21 cellular contexts compared by ENCODE assay signal in genomic region chr17:29099527-29099926, GRCh38. TPM values are rescaled to one million over a fixed set of nuclear protein-coding genes. Genes with fewer than 3 reads are reported as not detected.
"Had no signal": no experiment of that assay in that cellular context is flagged by ENCODE, and none has a peak within 500 bp of the region (broad histone marks: within the 10 kb centered on the region; RNA-seq: fewer than 3 reads in every experiment).

No MANE protein-coding gene starts in this region.

- H3K9me3 Mint-ChIP-seq: activated B cell treated with CpG ODN at 0.5 μM for 24 hours, immature natural killer cell, naive B cell, neural crest cell had no signal

- H3K27me3 Mint-ChIP-seq: activated B cell treated with CpG ODN at 0.5 μM for 24 hours, naive B cell had no signal

- H3K4me1 ChIP-seq: ascending aorta, prostate gland, right atrium auricular region had no signal

- H3K27ac ChIP-seq: ascending aorta, esophagus squamous epithelium, heart right ventricle, left ventricle myocardium inferior, prostate gland, right atrium auricular region had no signal

- H3K27ac Mint-ChIP-seq: activated B cell treated with CpG ODN at 0.5 μM for 24 hours, immature natural killer cell had no signal

- DNase-seq: activated B cell treated with CpG ODN at 0.5 μM for 24 hours; activated CD4-positive, alpha-beta T cell treated with anti-CD3 and anti-CD28 coated beads for 4 hours; activated CD8-positive, alpha-beta memory T cell treated with anti-CD3 and anti-CD28 coated beads, Interleukin-2, amount 50 U/mL, for 48 hours; cortex of kidney; effector CD4-positive, alpha-beta T cell; esophagus squamous epithelium; heart right ventricle; immature natural killer cell; kidney glomerular epithelial cell; left ventricle myocardium inferior; mammary epithelial cell; mucosa of descending colon; naive B cell; small intestine; stimulated activated CD4-positive, alpha-beta T cell treated with anti-CD3 and anti-CD28 coated beads, Interleukin-15, amount 100 ng/mL, for 24 hours; stimulated activated CD4-positive, alpha-beta T cell treated with anti-CD3 and anti-CD28 coated beads, Interleukin-4, amount 100 ng/mL, for 1 hour; SW 1271 had no signal

- H3K4me3 Mint-ChIP-seq: activated B cell treated with CpG ODN at 0.5 μM for 24 hours, immature natural killer cell, naive B cell, neural crest cell had no signal

- H3K4me1 Mint-ChIP-seq: activated B cell treated with CpG ODN at 0.5 μM for 24 hours, immature natural killer cell had no signal

- H3K9me3 ChIP-seq: ascending aorta, esophagus squamous epithelium, heart right ventricle, left ventricle myocardium inferior, mucosa of descending colon, prostate gland, right atrium auricular region had no signal

- ATAC-seq: heart right ventricle, mucosa of descending colon had no signal

- H3K4me3 ChIP-seq: ascending aorta, esophagus squamous epithelium, heart right ventricle, left ventricle myocardium inferior, mucosa of descending colon, prostate gland, right atrium auricular region had no signal

- H3K27me3 ChIP-seq: ascending aorta, esophagus squamous epithelium, heart right ventricle, right atrium auricular region had no signal

RNA-seq across cellular contexts. Expression of gene PIPOX, which starts 56.6 kb away (rescaled TPM):
- total RNA-seq: ascending aorta had no signal
